Comparison of ENCODE assay signal across 1 cellular context in genomic region chr1:164320780-164321683, GRCh38.
TF ChIP-seq lines count a peak whose summit lies in the region.

No MANE protein-coding gene starts in this region.

TF ChIP-seq in H1, 55 proteins besides CTCF, POLR2A, EP300 and RAD21 (continued from another document):
- TF ChIP-seq, protein P1, sequence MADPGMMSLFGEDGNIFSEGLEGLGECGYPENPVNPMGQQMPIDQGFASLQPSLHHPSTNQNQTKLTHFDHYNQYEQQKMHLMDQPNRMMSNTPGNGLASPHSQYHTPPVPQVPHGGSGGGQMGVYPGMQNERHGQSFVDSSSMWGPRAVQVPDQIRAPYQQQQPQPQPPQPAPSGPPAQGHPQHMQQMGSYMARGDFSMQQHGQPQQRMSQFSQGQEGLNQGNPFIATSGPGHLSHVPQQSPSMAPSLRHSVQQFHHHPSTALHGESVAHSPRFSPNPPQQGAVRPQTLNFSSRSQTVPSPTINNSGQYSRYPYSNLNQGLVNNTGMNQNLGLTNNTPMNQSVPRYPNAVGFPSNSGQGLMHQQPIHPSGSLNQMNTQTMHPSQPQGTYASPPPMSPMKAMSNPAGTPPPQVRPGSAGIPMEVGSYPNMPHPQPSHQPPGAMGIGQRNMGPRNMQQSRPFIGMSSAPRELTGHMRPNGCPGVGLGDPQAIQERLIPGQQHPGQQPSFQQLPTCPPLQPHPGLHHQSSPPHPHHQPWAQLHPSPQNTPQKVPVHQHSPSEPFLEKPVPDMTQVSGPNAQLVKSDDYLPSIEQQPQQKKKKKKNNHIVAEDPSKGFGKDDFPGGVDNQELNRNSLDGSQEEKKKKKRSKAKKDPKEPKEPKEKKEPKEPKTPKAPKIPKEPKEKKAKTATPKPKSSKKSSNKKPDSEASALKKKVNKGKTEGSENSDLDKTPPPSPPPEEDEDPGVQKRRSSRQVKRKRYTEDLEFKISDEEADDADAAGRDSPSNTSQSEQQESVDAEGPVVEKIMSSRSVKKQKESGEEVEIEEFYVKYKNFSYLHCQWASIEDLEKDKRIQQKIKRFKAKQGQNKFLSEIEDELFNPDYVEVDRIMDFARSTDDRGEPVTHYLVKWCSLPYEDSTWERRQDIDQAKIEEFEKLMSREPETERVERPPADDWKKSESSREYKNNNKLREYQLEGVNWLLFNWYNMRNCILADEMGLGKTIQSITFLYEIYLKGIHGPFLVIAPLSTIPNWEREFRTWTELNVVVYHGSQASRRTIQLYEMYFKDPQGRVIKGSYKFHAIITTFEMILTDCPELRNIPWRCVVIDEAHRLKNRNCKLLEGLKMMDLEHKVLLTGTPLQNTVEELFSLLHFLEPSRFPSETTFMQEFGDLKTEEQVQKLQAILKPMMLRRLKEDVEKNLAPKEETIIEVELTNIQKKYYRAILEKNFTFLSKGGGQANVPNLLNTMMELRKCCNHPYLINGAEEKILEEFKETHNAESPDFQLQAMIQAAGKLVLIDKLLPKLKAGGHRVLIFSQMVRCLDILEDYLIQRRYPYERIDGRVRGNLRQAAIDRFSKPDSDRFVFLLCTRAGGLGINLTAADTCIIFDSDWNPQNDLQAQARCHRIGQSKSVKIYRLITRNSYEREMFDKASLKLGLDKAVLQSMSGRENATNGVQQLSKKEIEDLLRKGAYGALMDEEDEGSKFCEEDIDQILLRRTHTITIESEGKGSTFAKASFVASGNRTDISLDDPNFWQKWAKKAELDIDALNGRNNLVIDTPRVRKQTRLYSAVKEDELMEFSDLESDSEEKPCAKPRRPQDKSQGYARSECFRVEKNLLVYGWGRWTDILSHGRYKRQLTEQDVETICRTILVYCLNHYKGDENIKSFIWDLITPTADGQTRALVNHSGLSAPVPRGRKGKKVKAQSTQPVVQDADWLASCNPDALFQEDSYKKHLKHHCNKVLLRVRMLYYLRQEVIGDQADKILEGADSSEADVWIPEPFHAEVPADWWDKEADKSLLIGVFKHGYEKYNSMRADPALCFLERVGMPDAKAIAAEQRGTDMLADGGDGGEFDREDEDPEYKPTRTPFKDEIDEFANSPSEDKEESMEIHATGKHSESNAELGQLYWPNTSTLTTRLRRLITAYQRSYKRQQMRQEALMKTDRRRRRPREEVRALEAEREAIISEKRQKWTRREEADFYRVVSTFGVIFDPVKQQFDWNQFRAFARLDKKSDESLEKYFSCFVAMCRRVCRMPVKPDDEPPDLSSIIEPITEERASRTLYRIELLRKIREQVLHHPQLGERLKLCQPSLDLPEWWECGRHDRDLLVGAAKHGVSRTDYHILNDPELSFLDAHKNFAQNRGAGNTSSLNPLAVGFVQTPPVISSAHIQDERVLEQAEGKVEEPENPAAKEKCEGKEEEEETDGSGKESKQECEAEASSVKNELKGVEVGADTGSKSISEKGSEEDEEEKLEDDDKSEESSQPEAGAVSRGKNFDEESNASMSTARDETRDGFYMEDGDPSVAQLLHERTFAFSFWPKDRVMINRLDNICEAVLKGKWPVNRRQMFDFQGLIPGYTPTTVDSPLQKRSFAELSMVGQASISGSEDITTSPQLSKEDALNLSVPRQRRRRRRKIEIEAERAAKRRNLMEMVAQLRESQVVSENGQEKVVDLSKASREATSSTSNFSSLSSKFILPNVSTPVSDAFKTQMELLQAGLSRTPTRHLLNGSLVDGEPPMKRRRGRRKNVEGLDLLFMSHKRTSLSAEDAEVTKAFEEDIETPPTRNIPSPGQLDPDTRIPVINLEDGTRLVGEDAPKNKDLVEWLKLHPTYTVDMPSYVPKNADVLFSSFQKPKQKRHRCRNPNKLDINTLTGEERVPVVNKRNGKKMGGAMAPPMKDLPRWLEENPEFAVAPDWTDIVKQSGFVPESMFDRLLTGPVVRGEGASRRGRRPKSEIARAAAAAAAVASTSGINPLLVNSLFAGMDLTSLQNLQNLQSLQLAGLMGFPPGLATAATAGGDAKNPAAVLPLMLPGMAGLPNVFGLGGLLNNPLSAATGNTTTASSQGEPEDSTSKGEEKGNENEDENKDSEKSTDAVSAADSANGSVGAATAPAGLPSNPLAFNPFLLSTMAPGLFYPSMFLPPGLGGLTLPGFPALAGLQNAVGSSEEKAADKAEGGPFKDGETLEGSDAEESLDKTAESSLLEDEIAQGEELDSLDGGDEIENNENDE (IDR thresholded peaks at IDR 0.05; ENCODE audit: insufficient replicate concordance, low read length) = no peak
- TF ChIP-seq YY1 (IDR thresholded peaks at IDR 0.05; ENCODE audit: low read depth, low read length) (no peak), CHD1 (IDR thresholded peaks at IDR 0.05; ENCODE audit: low read depth, low read length) (no peak), TBP (IDR thresholded peaks at IDR 0.05; ENCODE audit: low read depth, low read length) (peak; percentile 47; the same call in 1 of the 2 replicates), CEBPB (IDR thresholded peaks at IDR 0.05; ENCODE audit: low read depth, low read length) (no peak), TAF7 (optimal IDR thresholded peaks at IDR 0.05; ENCODE audit: borderline replicate concordance, low read depth, low read length) (no peak), SAP30 (IDR thresholded peaks at IDR 0.05; ENCODE audit: insufficient read depth, insufficient replicate concordance, low read length) (no peak), JUND (IDR thresholded peaks at IDR 0.05; ENCODE audit: low read length) (no peak), EGR1 (IDR thresholded peaks at IDR 0.05; ENCODE audit: borderline replicate concordance, low read depth, low read length) (no peak), GABPA (IDR thresholded peaks at IDR 0.05; ENCODE audit: borderline replicate concordance, insufficient read depth, low read length) (peak; percentile 51; the same call in 1 of the 2 replicates), USF2 (IDR thresholded peaks at IDR 0.05; ENCODE audit: low read length) (no peak), TEAD4 (IDR thresholded peaks at IDR 0.05; ENCODE audit: low read depth, low read length) (no peak), GTF2F1 (IDR thresholded peaks at IDR 0.05; ENCODE audit: borderline replicate concordance, low read depth, low read length) (no peak), ATF2 (IDR thresholded peaks at IDR 0.05; ENCODE audit: low read length) (no peak), NANOG (IDR thresholded peaks at IDR 0.05; ENCODE audit: insufficient read depth, low read depth, low read length, poor library complexity, severe bottlenecking) (no peak), CHD2 (IDR thresholded peaks at IDR 0.05; ENCODE audit: low read length) (no peak), CBX5 (IDR thresholded peaks at IDR 0.05; ENCODE audit: low read depth, low read length) (no peak), SRF (IDR thresholded peaks at IDR 0.05; ENCODE audit: low read depth, low read length) (no peak), POLR2AphosphoS5 (IDR thresholded peaks at IDR 0.05; ENCODE audit: low read depth, low read length) (no peak), SUZ12 (IDR thresholded peaks at IDR 0.05; ENCODE audit: low read length) (peak; percentile 27; the same call in 1 of the 2 replicates), MAFK (IDR thresholded peaks at IDR 0.05; ENCODE audit: low read depth, low read length) (no peak), RBBP5 (IDR thresholded peaks at IDR 0.05; ENCODE audit: borderline replicate concordance, low read depth, low read length) (0 out of 2 replicates have a peak, but pooled peaks have one; percentile 40), CTBP2 (IDR thresholded peaks at IDR 0.05; ENCODE audit: borderline replicate concordance, insufficient read depth, insufficient read length, low read length) (no peak), RFX5 (IDR thresholded peaks at IDR 0.05; ENCODE audit: borderline replicate concordance, low read depth, low read length) (no peak), PHF8 (conservative IDR thresholded peaks at IDR 0.05; ENCODE audit: low read depth, low read length) (0 out of 2 replicates have a peak, but pooled peaks have one; percentile 19), TCF12 (IDR thresholded peaks at IDR 0.05; ENCODE audit: low read depth, low read length) (no peak), CREB1 (IDR thresholded peaks at IDR 0.05) (no peak), RXRA (IDR thresholded peaks at IDR 0.05; ENCODE audit: insufficient read depth, low read depth, low read length) (no peak), RNF2 (IDR thresholded peaks at IDR 0.05; ENCODE audit: borderline replicate concordance, low read depth, low read length, missing control alignments, poor library complexity, severe bottlenecking) (no peak), KDM4A (IDR thresholded peaks at IDR 0.05; ENCODE audit: low read depth, low read length, severe bottlenecking) (no peak), ZNF274 (IDR thresholded peaks at IDR 0.05; ENCODE audit: borderline replicate concordance, extremely low read depth, low read length) (no peak), BRCA1 (IDR thresholded peaks at IDR 0.05; ENCODE audit: low read depth, low read length) (no peak), SP1 (IDR thresholded peaks at IDR 0.05; ENCODE audit: low read depth, low read length) (no peak), FOSL1 (IDR thresholded peaks at IDR 0.05; ENCODE audit: insufficient read depth, low read depth, low read length) (no peak), SP4 (IDR thresholded peaks at IDR 0.05; ENCODE audit: low read length) (no peak), SIN3A (conservative IDR thresholded peaks at IDR 0.05 in 1 of 2, IDR thresholded peaks at IDR 0.05 in 1 of 2; ENCODE audit: low read depth in 1 of 2, low read length in 2 of 2) (no peak), POU5F1 (IDR thresholded peaks at IDR 0.05; ENCODE audit: low read depth, low read length) (no peak), CBX8 (IDR thresholded peaks at IDR 0.05; ENCODE audit: borderline replicate concordance, low read depth, low read length) (no peak), ATF3 (IDR thresholded peaks at IDR 0.05; ENCODE audit: insufficient read depth, low read depth, low read length) (no peak), SP2 (IDR thresholded peaks at IDR 0.05; ENCODE audit: low read length) (no peak), TAF1 (IDR thresholded peaks at IDR 0.05; ENCODE audit: low read depth, low read length) (no peak), KDM5A (IDR thresholded peaks at IDR 0.05; ENCODE audit: low read length) (no peak), HDAC6 (IDR thresholded peaks at IDR 0.05; ENCODE audit: low read depth, low read length) (no peak), BCL11A (IDR thresholded peaks at IDR 0.05; ENCODE audit: low read depth in 2 of 2, low read length in 2 of 2) (no peak)
- TF ChIP-seq, protein P2, sequence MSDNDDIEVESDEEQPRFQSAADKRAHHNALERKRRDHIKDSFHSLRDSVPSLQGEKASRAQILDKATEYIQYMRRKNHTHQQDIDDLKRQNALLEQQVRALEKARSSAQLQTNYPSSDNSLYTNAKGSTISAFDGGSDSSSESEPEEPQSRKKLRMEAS (IDR thresholded peaks at IDR 0.05) = 0 out of 2 replicates have a peak, but pooled peaks have one; percentile 36
